Comparison of ENCODE assay signal across 20 cellular contexts in the genomic region with DNA sequence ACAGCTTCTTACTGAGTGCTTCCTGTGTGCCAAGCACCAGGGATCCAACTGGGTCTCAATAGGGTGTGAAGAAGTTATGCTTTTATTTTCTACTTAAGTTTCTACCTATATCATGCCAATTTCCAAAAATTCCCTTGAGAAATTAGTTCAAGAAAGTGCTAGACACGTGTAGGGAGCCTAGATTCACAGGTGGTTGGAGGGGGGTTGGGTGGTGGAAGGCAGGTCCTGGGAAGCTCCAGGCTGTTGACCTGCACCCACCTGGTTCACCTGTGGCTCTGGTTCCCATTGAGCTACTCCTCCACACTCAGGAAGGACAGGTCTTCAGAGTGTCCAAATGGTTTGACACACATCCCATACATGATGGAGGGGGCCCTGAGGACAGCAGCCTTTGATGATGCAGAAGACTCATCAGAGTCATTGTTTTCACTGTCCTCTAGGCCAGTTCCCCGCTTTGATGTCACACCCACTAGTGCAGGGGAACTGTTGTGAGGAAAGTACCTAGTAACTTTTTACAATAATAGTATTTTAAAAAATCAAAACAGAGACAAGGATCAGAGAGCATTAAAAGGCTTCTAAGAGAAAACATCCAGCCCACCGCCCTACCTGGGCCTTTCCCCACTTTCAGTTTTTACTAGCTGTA. TPM values are rescaled to one million over a fixed set of nuclear protein-coding genes. Genes with fewer than 3 reads are reported as not detected.
A peak's percentile ranks its signal among the peaks of the same experiment; 100 is the strongest.
DNase-seq lines count a peak whose midpoint lies in the region; ATAC-seq and TF ChIP-seq lines count a peak whose summit lies in the region.
"Had no signal": no experiment of that assay in that cellular context is flagged by ENCODE, and none has a peak within 500 bp of the region (broad histone marks: within the 10 kb centered on the region; RNA-seq: fewer than 3 reads in every experiment).

No MANE protein-coding gene starts in this region.

- 66 to 82% (median 78%) methylated on average over 3 of the region's 3 CpGs for WGBS in spleen, 5 donors

- H3K4me3 Mint-ChIP-seq in activated T-cell treated with anti-CD3 and anti-CD28 coated beads, Interleukin-2, amount 50 U/mL, for 72 hours: no peak overlapping the region
- no peak overlapping the region for H3K4me3 Mint-ChIP-seq in CD8-positive, alpha-beta T cell
- no peak overlapping the region for H3K4me3 Mint-ChIP-seq in naive thymus-derived CD4-positive, alpha-beta T cell

- POLR2A ChIA-PET in CD8-positive, alpha-beta T cell (lab: Charles Lee): interaction anchor here (0.9 to 1.0 kb wide), 2 partner anchors 104 to 232 kb away, joined by 3 read pairs; partner anchors contain the start of gene RAB5IF
- POLR2A ChIA-PET in naive thymus-derived CD4-positive, alpha-beta T cell (lab: Charles Lee): interaction anchor here (0.5 to 0.7 kb wide), 2 partner anchors 40 to 47 kb away, joined by 3 to 5 read pairs; no protein-coding TSS in a partner anchor

- H3K4me3 ChIP-seq in CD8-positive, alpha-beta T cell (ENCODE audit: low read depth, low read length): no peak overlapping the region
- H3K4me3 ChIP-seq in SJSA1 (peak overlapping the region; percentile 42; the same call in 1 of the 2 replicates), spleen (no peak overlapping the region)
- no peak overlapping the region for H3K4me3 ChIP-seq in naive thymus-derived CD4-positive, alpha-beta T cell (ENCODE audit: low read length)
- H3K4me3 ChIP-seq: lower lobe of right lung, thyroid gland had no signal

- TF ChIP-seq CTCF in CD8-positive, alpha-beta T cell (IDR thresholded peaks at IDR 0.05): no peak
- TF ChIP-seq CTCF in spleen (IDR thresholded peaks at IDR 0.05 in 8 of 11, conservative IDR thresholded peaks at IDR 0.05 in 3 of 11): no peak

- H3K27me3 Mint-ChIP-seq in activated T-cell treated with anti-CD3 and anti-CD28 coated beads, Interleukin-2, amount 50 U/mL, for 72 hours (ENCODE audit: low read depth): no peaks in the 10 kb centered on the region
- H3K27me3 Mint-ChIP-seq in CD8-positive, alpha-beta T cell (ENCODE audit: low read depth): no peaks in the 10 kb centered on the region
- H3K27me3 Mint-ChIP-seq in naive thymus-derived CD4-positive, alpha-beta T cell: no peaks in the 10 kb centered on the region

- DNase-seq in activated T-cell treated with anti-CD3 and anti-CD28 coated beads, Interleukin-2, amount 50 U/mL, for 72 hours: peak in 1 of 2 donors; percentile 8
- DNase-seq in activated T-cell treated with anti-CD3 and anti-CD28 coated beads for 4 hours (no peak), SJSA1 (ENCODE audit: low read depth in 1 of 2, low spot score in 2 of 2) (no peak), spleen (no peak), ACHN (no peak)
- DNase-seq in CD8-positive, alpha-beta T cell: no peak
- no peak for DNase-seq in naive thymus-derived CD4-positive, alpha-beta T cell
- DNase-seq: effector memory CD4-positive, alpha-beta T cell; GF-D8; kidney; lower lobe of right lung; NCI-H1694 treated with DMSO at 0.1 percent for 48 hours; NCI-H2227 treated with DMSO at 0.1 percent for 48 hours; NCI-H774; PC-3; SHP77 treated with DMSO at 0.1 percent for 48 hours; thyroid gland had no signal

- H3K9me3 Mint-ChIP-seq in activated T-cell treated with anti-CD3 and anti-CD28 coated beads, Interleukin-2, amount 50 U/mL, for 72 hours: no peaks in the 10 kb centered on the region
- no peaks in the 10 kb centered on the region for H3K9me3 Mint-ChIP-seq in CD8-positive, alpha-beta T cell
- H3K9me3 Mint-ChIP-seq in naive thymus-derived CD4-positive, alpha-beta T cell: no peaks in the 10 kb centered on the region

- no peak overlapping the region for H3K27ac ChIP-seq in CD8-positive, alpha-beta T cell (ENCODE audit: low read depth, low read length)
- no peak overlapping the region for H3K27ac ChIP-seq in SJSA1
- H3K27ac ChIP-seq in naive thymus-derived CD4-positive, alpha-beta T cell (ENCODE audit: low read depth, low read length): no peak overlapping the region
- H3K27ac ChIP-seq in spleen: no peak overlapping the region
- H3K27ac ChIP-seq: KMS-11, lower lobe of right lung, thyroid gland had no signal

- CTCF ChIA-PET in CD8-positive, alpha-beta T cell (lab: Charles Lee): interaction anchor here (1.3 kb wide), 1 partner anchor 10 kb away, joined by 4 read pairs; no protein-coding TSS in a partner anchor
- CTCF ChIA-PET in naive thymus-derived CD4-positive, alpha-beta T cell (lab: Charles Lee): interaction anchor here (0.6 kb wide), 1 partner anchor 80 kb away, joined by 4 read pairs; no protein-coding TSS in a partner anchor

- peaks cover 0 to 4% of the 10 kb centered on the region in 2 donors for H3K36me3 Mint-ChIP-seq in activated T-cell treated with anti-CD3 and anti-CD28 coated beads, Interleukin-2, amount 50 U/mL, for 72 hours (ENCODE audit: insufficient read depth in 2 of 2)
- H3K36me3 Mint-ChIP-seq in CD8-positive, alpha-beta T cell: peaks cover 61% of the 10 kb centered on the region
- peaks cover 4 to 34% (median 11%) of the 10 kb centered on the region in 5 donors for H3K36me3 Mint-ChIP-seq in naive thymus-derived CD4-positive, alpha-beta T cell

- H3K9me3 ChIP-seq in CD8-positive, alpha-beta T cell (ENCODE audit: low read length): no peaks in the 10 kb centered on the region
- H3K9me3 ChIP-seq in SJSA1 (replicated peaks) (no peaks in the 10 kb centered on the region), spleen (no peaks in the 10 kb centered on the region)
- H3K9me3 ChIP-seq in naive thymus-derived CD4-positive, alpha-beta T cell (ENCODE audit: control insufficient read depth in 2 of 3, low read length in 3 of 3): no peaks in the 10 kb centered on the region
- H3K9me3 ChIP-seq: lower lobe of right lung, thyroid gland had no signal

- H3K27me3 ChIP-seq in CD8-positive, alpha-beta T cell (ENCODE audit: insufficient read depth, low read length): no peaks in the 10 kb centered on the region
- H3K27me3 ChIP-seq in SJSA1 (replicated peaks) (no peaks in the 10 kb centered on the region), spleen (replicated peaks in 1 of 7) (no peaks in the 10 kb centered on the region)
- H3K27me3 ChIP-seq in naive thymus-derived CD4-positive, alpha-beta T cell (ENCODE audit: control insufficient read depth in 2 of 2, insufficient read depth in 2 of 2, low read length in 2 of 2): no peaks in the 10 kb centered on the region
- H3K27me3 ChIP-seq: thyroid gland had no signal

- H3K4me1 Mint-ChIP-seq in activated T-cell treated with anti-CD3 and anti-CD28 coated beads, Interleukin-2, amount 50 U/mL, for 72 hours (ENCODE audit: low read depth): peaks cover 17% of the 10 kb centered on the region
- peaks cover 4% of the 10 kb centered on the region for H3K4me1 Mint-ChIP-seq in CD8-positive, alpha-beta T cell (ENCODE audit: low read depth)
- peaks cover 2 to 18% (median 11%) of the 10 kb centered on the region in 7 donors for H3K4me1 Mint-ChIP-seq in naive thymus-derived CD4-positive, alpha-beta T cell

- ATAC-seq in activated T-cell treated with anti-CD3 and anti-CD28 coated beads, Interleukin-2, amount 50 U/mL, for 72 hours (replicated peaks in 1 of 2): peak; percentile 51 to 78
- no peak for ATAC-seq in CD8-positive, alpha-beta T cell
- peak; percentile 26 for ATAC-seq in naive thymus-derived CD4-positive, alpha-beta T cell
- no peak for ATAC-seq in GM21423 (IDR thresholded peaks at IDR 0.05; ENCODE audit: unreplicated experiment)
- ATAC-seq: esophagus mucosa, lower lobe of right lung, PC-3 had no signal

- peaks cover 12% of the 10 kb centered on the region for H3K36me3 ChIP-seq in CD8-positive, alpha-beta T cell (ENCODE audit: insufficient read depth, low read length)
- H3K36me3 ChIP-seq in SJSA1 (peaks cover 80% of the 10 kb centered on the region), spleen (peaks cover 2 to 100% (median 80%) of the 10 kb centered on the region in 6 donors)
- peaks cover 0 to 62% (median 13%) of the 10 kb centered on the region in 3 experiments for H3K36me3 ChIP-seq in naive thymus-derived CD4-positive, alpha-beta T cell (ENCODE audit: control insufficient read depth in 2 of 3, insufficient read depth in 3 of 3, low read length in 3 of 3)

- peak overlapping the region; percentile 77 for H3K27ac Mint-ChIP-seq in activated T-cell treated with anti-CD3 and anti-CD28 coated beads, Interleukin-2, amount 50 U/mL, for 72 hours
- H3K27ac Mint-ChIP-seq in CD8-positive, alpha-beta T cell: peak overlapping the region; percentile 22
- peak overlapping the region in 5 of 9 donors; percentile 21 to 46 (median 25) for H3K27ac Mint-ChIP-seq in naive thymus-derived CD4-positive, alpha-beta T cell

- no peak for TF ChIP-seq POLR2A in spleen (IDR thresholded peaks at IDR 0.05)

- no peaks in the 10 kb centered on the region for H3K4me1 ChIP-seq in CD8-positive, alpha-beta T cell (ENCODE audit: insufficient read depth, low read length)
- H3K4me1 ChIP-seq in SJSA1 (replicated peaks) (peaks cover 59% of the 10 kb centered on the region), spleen (peaks cover 0 to 15% (median 0%) of the 10 kb centered on the region in 6 donors)
- H3K4me1 ChIP-seq in naive thymus-derived CD4-positive, alpha-beta T cell (ENCODE audit: control insufficient read depth in 2 of 2, insufficient read depth in 2 of 2, low read length in 2 of 2): no peaks in the 10 kb centered on the region
- H3K4me1 ChIP-seq: lower lobe of right lung, thyroid gland had no signal

- intact Hi-C loops in CD8-positive, alpha-beta T cell (cut with DNase I, micrococcal nuclease): loop anchor here in 1 of 2 experiments (10.0 kb wide), 1 partner anchor 383 kb away; no protein-coding TSS in a partner anchor
- intact Hi-C loops in naive thymus-derived CD4-positive, alpha-beta T cell (cut with micrococcal nuclease): no loop called here
- intact Hi-C loops in spleen (cut with DNase I; ENCODE audit: low total_unique reads): no loop called here

- in situ Hi-C loops in ACHN (cut with HindIII; ENCODE audit: low pct_ligation_motif_present, low pct_unique_long_range_greater_than_20kb, low sequenced_read_pairs): no loop called here

RNA-seq across cellular contexts. Expression of gene MYL9, which starts 39.8 kb away (rescaled TPM):
- total RNA-seq in activated T-cell treated with anti-CD3 and anti-CD28 coated beads, Interleukin-2, amount 50 U/mL, for 72 hours: 1 to 10 TPM in 1 of 2 donors, under 1 TPM in 1; 0.62 to 2.0 TPM
- total RNA-seq in CD8-positive, alpha-beta T cell: not detected
- total RNA-seq in SJSA1 (2014; rRNA removed; shearing (Covaris generic)): 213 and 260 TPM in 2 replicates
- 1 to 10 TPM in 1 of 5 experiments, under 1 TPM in 2, not detected in 2; 0.29 to 2.4 (median 0.29) TPM for total RNA-seq in naive thymus-derived CD4-positive, alpha-beta T cell
- not detected for polyA plus RNA-seq in naive thymus-derived CD4-positive, alpha-beta T cell
- total RNA-seq in spleen: 100 to 1,000 TPM in 3 of 7 donors, 10 to 100 TPM in 4; 30.4 to 369 (median 86.3) TPM
- polyA plus RNA-seq in spleen: 100 to 1,000 TPM in 1 of 3 donors, 10 to 100 TPM in 2; 56.3 to 154 (median 80.1) TPM

Comparison
In these comparisons a context has a peak if more than half of its experiments do, and no peak if none do; other contexts are left out.
1. ATAC-seq: peak in activated T-cell treated with anti-CD3 and anti-CD28 coated beads, Interleukin-2, amount 50 U/mL, for 72 hours (2 of 2) and naive thymus-derived CD4-positive, alpha-beta T cell (single experiment); none in CD8-positive, alpha-beta T cell (single experiment) and GM21423 (single experiment).
2. H3K27ac Mint-ChIP-seq: peak in every context shown above with its lines; median percentile 77 in activated T-cell treated with anti-CD3 and anti-CD28 coated beads, Interleukin-2, amount 50 U/mL, for 72 hours; 25 in naive thymus-derived CD4-positive, alpha-beta T cell; 22 in CD8-positive, alpha-beta T cell.
3. RNA of gene MYL9, which starts 39.8 kb away (total RNA-seq): 213 to 260 TPM in SJSA1 and 30.4 to 369 TPM in spleen; 0.62 to 2.0 TPM in activated T-cell treated with anti-CD3 and anti-CD28 coated beads, Interleukin-2, amount 50 U/mL, for 72 hours, 0.29 to 2.4 TPM in naive thymus-derived CD4-positive, alpha-beta T cell and not detected in CD8-positive, alpha-beta T cell; every median in the first group is over 4 times any median in the second.